In the genomic region with DNA sequence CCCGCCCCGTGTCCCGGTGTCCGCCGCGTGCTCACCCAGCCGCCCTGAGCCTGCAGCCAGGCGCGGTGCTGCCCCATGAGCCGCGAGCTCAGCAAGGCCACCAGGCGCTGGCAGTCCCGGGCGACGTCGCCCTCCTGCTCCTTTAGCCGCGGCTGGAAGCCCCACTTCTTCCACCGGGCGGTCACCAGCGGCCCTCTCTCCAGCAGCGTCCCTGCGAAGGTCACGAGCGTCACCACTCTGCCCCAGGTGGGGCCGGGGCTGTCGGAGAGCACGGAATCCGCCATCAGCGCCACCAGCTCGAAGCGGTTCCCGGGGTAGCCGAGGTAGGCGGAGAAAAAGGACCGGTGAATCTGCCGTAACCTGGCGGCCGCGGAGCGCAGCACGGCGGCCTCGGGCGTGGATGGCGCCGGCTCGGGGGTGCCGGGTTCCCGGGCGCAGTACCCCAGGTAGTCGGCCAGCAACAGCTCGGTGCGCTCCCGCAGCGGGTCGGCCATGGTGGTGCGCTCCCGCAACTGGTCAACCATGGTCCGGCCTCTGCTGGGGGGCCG, we compare ENCODE assay signal across 8 cellular contexts. TPM values are rescaled to one million over a fixed set of nuclear protein-coding genes. Genes with fewer than 3 reads are reported as not detected.
A peak's percentile ranks its signal among the peaks of the same experiment; 100 is the strongest.
DNase-seq lines count a peak whose midpoint lies in the region; ATAC-seq and TF ChIP-seq lines count a peak whose summit lies in the region.

No MANE protein-coding gene starts in this region.

- TF ChIP-seq EP300 in transverse colon (IDR thresholded peaks at IDR 0.05; ENCODE audit: low read depth), result no peak

- H3K36me3 Mint-ChIP-seq in dendritic cell treated with granulocyte-macrophage colony-stimulating factor and Interleukin-4, amounts not matched to agents 40 ng/mL and 50 ng/mL, for 4 days (ENCODE audit: low read depth), result no peaks in the 10 kb centered on the region
- no peaks in the 10 kb centered on the region for H3K36me3 Mint-ChIP-seq in naive B cell

- peak overlapping the region; percentile 69 for H3K4me3 Mint-ChIP-seq in dendritic cell treated with granulocyte-macrophage colony-stimulating factor and Interleukin-4, amounts not matched to agents 40 ng/mL and 50 ng/mL, for 4 days
- H3K4me3 Mint-ChIP-seq in naive B cell, result peak overlapping the region in 7 of 8 donors; percentile 64 to 85 (median 75)

- H3K9me3 Mint-ChIP-seq in dendritic cell treated with granulocyte-macrophage colony-stimulating factor and Interleukin-4, amounts not matched to agents 40 ng/mL and 50 ng/mL, for 4 days, result no peaks in the 10 kb centered on the region
- H3K9me3 Mint-ChIP-seq in naive B cell, result no peaks in the 10 kb centered on the region

- H3K4me1 ChIP-seq in transverse colon, result peaks cover 0 to 28% (median 19%) of the 10 kb centered on the region in 4 donors

- 7% methylated on average over 37 of the region's 61 CpGs; no CpG with 5 or more reads in 1 of the 2 donors for WGBS in transverse colon (ENCODE audit: low coverage in 1 of 2), 2 donors

- peaks cover 12% of the 10 kb centered on the region for H3K4me1 Mint-ChIP-seq in dendritic cell treated with granulocyte-macrophage colony-stimulating factor and Interleukin-4, amounts not matched to agents 40 ng/mL and 50 ng/mL, for 4 days (ENCODE audit: low read depth)
- H3K4me1 Mint-ChIP-seq in naive B cell, result peaks cover 9 to 33% (median 13%) of the 10 kb centered on the region in 3 donors

- H3K4me3 ChIP-seq in transverse colon, result peak overlapping the region; percentile 17 to 56 (median 36)

- peak overlapping the region; percentile 52 for H3K27ac Mint-ChIP-seq in dendritic cell treated with granulocyte-macrophage colony-stimulating factor and Interleukin-4, amounts not matched to agents 40 ng/mL and 50 ng/mL, for 4 days
- H3K27ac Mint-ChIP-seq in naive B cell, result peak overlapping the region in 1 of 6 donors; percentile 14

- no peaks in the 10 kb centered on the region for H3K36me3 ChIP-seq in transverse colon

- in situ Hi-C loops in transverse colon (cut with MboI; ENCODE audit: low pct_ligation_motif_present in 1 of 4, low pct_unique_long_range_greater_than_20kb in 1 of 4, low sequenced_read_pairs in 3 of 4), result no loop called here

- peak overlapping the region in 3 of 4 donors; percentile 30 to 51 (median 42) for H3K27ac ChIP-seq in transverse colon

- intact Hi-C loops in dendritic cell treated with granulocyte-macrophage colony-stimulating factor and Interleukin-4, amounts not matched to agents 40 ng/mL and 50 ng/mL, for 4 days (cut with micrococcal nuclease), result no loop called here
- intact Hi-C loops in transverse colon (cut with DNase I; ENCODE audit: low total_unique reads), result no loop called here

- H3K9me3 ChIP-seq in transverse colon, result no peaks in the 10 kb centered on the region

- H3K27me3 Mint-ChIP-seq in dendritic cell treated with granulocyte-macrophage colony-stimulating factor and Interleukin-4, amounts not matched to agents 40 ng/mL and 50 ng/mL, for 4 days, result peaks cover 45% of the 10 kb centered on the region
- peaks cover 15 to 19% (median 18%) of the 10 kb centered on the region in 3 donors for H3K27me3 Mint-ChIP-seq in naive B cell

- TF ChIP-seq POLR2A in transverse colon (IDR thresholded peaks at IDR 0.05), result no peak

- peaks cover 38% of the 10 kb centered on the region for H3K27me3 ChIP-seq in transverse colon

- TF ChIP-seq CTCF in GM20000 (IDR thresholded peaks at IDR 0.05; ENCODE audit: extremely low read depth, missing control alignments) (no peak), transverse colon (IDR thresholded peaks at IDR 0.05) (peak in 2 of 5 experiments; percentile 18 to 37)

- ATAC-seq in activated CD4-positive, CD25-positive, alpha-beta regulatory T cell treated with anti-CD3 and anti-CD28 coated beads, Interleukin-2, amount 50 U/mL, for 24 hours, result peak; percentile 75 to 78
- ATAC-seq in naive B cell (ENCODE audit: low read depth in 2 of 2), result peak; percentile 72 to 78
- ATAC-seq in GM21390 (IDR thresholded peaks at IDR 0.05; ENCODE audit: unreplicated experiment), result no peak

- DNase-seq in GM20000 (ENCODE audit: low spot score) (peak; percentile 79), naive B cell (peak; percentile 29), transverse colon (peak; percentile 37), NCI-H2081 (lab: John Stamatoyannopoulos, UW) (no peak), superior temporal gyrus (ENCODE audit: extremely low spot score) (no peak)

RNA-seq across cellular contexts. Expression of a gene that starts 0.3 kb away (rescaled TPM):
- under 1 TPM in 1 of 6 donors, not detected in 5; 0.31 TPM for polyA plus RNA-seq in naive B cell (ENCODE audit: low read depth in 6 of 6)
- total RNA-seq in transverse colon, result 1 to 10 TPM in 2 of 4 donors, not detected in 2; 1.7 to 5.3 TPM

Comparison
In these comparisons a context has a peak if more than half of its experiments do, and no peak if none do; other contexts are left out.
1. DNase-seq: peak in GM20000 (single experiment), naive B cell (single experiment) and transverse colon (single experiment); none in NCI-H2081 (0 of 2) and superior temporal gyrus (single experiment).